ENCODE assay signal across 18 cellular contexts in genomic region chr17:12756786-12757185, GRCh38. TPM values are rescaled to one million over a fixed set of nuclear protein-coding genes. Genes with fewer than 3 reads are reported as not detected.
"Had no signal": no experiment of that assay in that cellular context is flagged by ENCODE, and none has a peak within 500 bp of the region (broad histone marks: within the 10 kb centered on the region; RNA-seq: fewer than 3 reads in every experiment).

No MANE protein-coding gene starts in this region.

- H3K9me3 ChIP-seq: esophagus muscularis mucosa, gastrocnemius medialis, heart right ventricle, lower lobe of right lung, right lobe of liver, suprapubic skin had no signal

- H3K4me3 Mint-ChIP-seq: activated CD8-positive, alpha-beta memory T cell treated with anti-CD3 and anti-CD28 coated beads, Interleukin-2, amount 10 ng/mL, durations not matched to agents 7 days and 5 days; activated T-cell treated with anti-CD3 and anti-CD28 coated beads, Interleukin-2, amount 50 U/mL, for 24 hours; neural crest cell; stimulated activated naive CD8-positive, alpha-beta T cell treated with anti-CD3 and anti-CD28 coated beads, Interleukin-15, Interleukin-2, amounts not matched to agents 100 ng/mL and 50 ng/mL, for 24 hours had no signal

- H3K4me1 Mint-ChIP-seq: activated CD8-positive, alpha-beta memory T cell treated with anti-CD3 and anti-CD28 coated beads, Interleukin-2, amount 10 ng/mL, durations not matched to agents 7 days and 5 days; neural crest cell had no signal

- H3K9me3 Mint-ChIP-seq: activated T-cell treated with anti-CD3 and anti-CD28 coated beads, Interleukin-2, amount 50 U/mL, for 24 hours; neural crest cell had no signal

- H3K27me3 ChIP-seq: esophagus muscularis mucosa, gastrocnemius medialis, heart right ventricle, right lobe of liver had no signal

- H3K27ac ChIP-seq: esophagus muscularis mucosa, gastrocnemius medialis, lower lobe of right lung, right lobe of liver, suprapubic skin had no signal

- DNase-seq: activated CD4-positive, alpha-beta T cell treated with anti-CD3 and anti-CD28 coated beads for 1 hour; activated CD4-positive, alpha-beta T cell treated with anti-CD3 and anti-CD28 coated beads, Interleukin-2, amount 50 U/mL, for 4 hours; activated CD8-positive, alpha-beta memory T cell treated with anti-CD3 and anti-CD28 coated beads, Interleukin-2, amount 10 ng/mL, durations not matched to agents 7 days and 5 days; activated gamma-delta T cell; activated T-cell treated with anti-CD3 and anti-CD28 coated beads, Interleukin-2, amount 50 U/mL, for 24 hours; cortex of kidney; effector CD4-positive, alpha-beta T cell; gastrocnemius medialis; heart right ventricle; left colon; lower lobe of right lung; right lobe of liver; trophoblast cell had no signal

- ATAC-seq: activated CD8-positive, alpha-beta memory T cell treated with anti-CD3 and anti-CD28 coated beads, Interleukin-2, amount 10 ng/mL, durations not matched to agents 7 days and 5 days; activated naive CD4-positive, alpha-beta T cell treated with anti-CD3 and anti-CD28 coated beads, Interleukin-2, amount 50 U/mL, for 72 hours; gastrocnemius medialis; heart right ventricle; left colon; lower lobe of right lung; right lobe of liver had no signal

- H3K36me3 Mint-ChIP-seq: activated CD8-positive, alpha-beta memory T cell treated with anti-CD3 and anti-CD28 coated beads, Interleukin-2, amount 10 ng/mL, durations not matched to agents 7 days and 5 days had no signal

- H3K4me1 ChIP-seq: esophagus muscularis mucosa, gastrocnemius medialis, heart right ventricle, lower lobe of right lung, right lobe of liver, suprapubic skin had no signal

- H3K27ac Mint-ChIP-seq: activated CD8-positive, alpha-beta memory T cell treated with anti-CD3 and anti-CD28 coated beads, Interleukin-2, amount 10 ng/mL, durations not matched to agents 7 days and 5 days; activated T-cell treated with anti-CD3 and anti-CD28 coated beads, Interleukin-2, amount 50 U/mL, for 24 hours; stimulated activated naive CD8-positive, alpha-beta T cell treated with anti-CD3 and anti-CD28 coated beads, Interleukin-15, Interleukin-2, amounts not matched to agents 100 ng/mL and 50 ng/mL, for 24 hours had no signal

- H3K27me3 Mint-ChIP-seq: activated CD8-positive, alpha-beta memory T cell treated with anti-CD3 and anti-CD28 coated beads, Interleukin-2, amount 10 ng/mL, durations not matched to agents 7 days and 5 days; activated T-cell treated with anti-CD3 and anti-CD28 coated beads, Interleukin-2, amount 50 U/mL, for 24 hours; stimulated activated naive CD8-positive, alpha-beta T cell treated with anti-CD3 and anti-CD28 coated beads, Interleukin-15, Interleukin-2, amounts not matched to agents 100 ng/mL and 50 ng/mL, for 24 hours had no signal

- H3K4me3 ChIP-seq: esophagus muscularis mucosa, gastrocnemius medialis, heart right ventricle, lower lobe of right lung, right lobe of liver, suprapubic skin had no signal

- H3K36me3 ChIP-seq: gastrocnemius medialis, lower lobe of right lung, right lobe of liver, suprapubic skin had no signal

RNA-seq across cellular contexts. Expression of gene ARHGAP44, which starts 32.5 kb away (rescaled TPM):
- total RNA-seq: activated CD8-positive, alpha-beta memory T cell treated with anti-CD3 and anti-CD28 coated beads, Interleukin-2, amount 10 ng/mL, durations not matched to agents 7 days and 5 days had no signal
